ENCODE assay signal across 14 cellular contexts in genomic region chr7:17095001-17095574, GRCh38.
A peak's percentile ranks its signal among the peaks of the same experiment; 100 is the strongest.
DNase-seq lines count a peak whose midpoint lies in the region; FAIRE-seq and TF ChIP-seq lines count a peak whose summit lies in the region.
"Had no signal": no experiment of that assay in that cellular context is flagged by ENCODE, and none has a peak within 500 bp of the region (broad histone marks: within the 10 kb centered on the region; RNA-seq: fewer than 3 reads in every experiment).

No MANE protein-coding gene starts in this region.

- H3K27me3 ChIP-seq in BJ (ENCODE audit: control insufficient read depth, insufficient read depth, low read length) (no peaks in the 10 kb centered on the region), astrocyte (ENCODE audit: insufficient read depth, low read length) (no peaks in the 10 kb centered on the region), keratinocyte (ENCODE audit: control insufficient read depth, extremely low read depth, insufficient read depth, low read length) (no peaks in the 10 kb centered on the region)

- dilution Hi-C loops in keratinocyte (cut with MboI; ENCODE audit: extremely low pct_ligation_motif_present, low sequenced_read_pairs), result no loop called here

- no peaks in the 10 kb centered on the region for H3K9me3 Mint-ChIP-seq in astrocyte (ENCODE audit: unreplicated experiment)
- H3K9me3 Mint-ChIP-seq in activated naive CD8-positive, alpha-beta T cell treated with anti-CD3 and anti-CD28 coated beads for 36 hours, result no peaks in the 10 kb centered on the region
- H3K9me3 Mint-ChIP-seq: CD4-positive, CD25-positive, alpha-beta regulatory T cell; naive thymus-derived CD8-positive, alpha-beta T cell had no signal

- H3K4me1 Mint-ChIP-seq in astrocyte (ENCODE audit: low read depth, unreplicated experiment), result peaks cover 3% of the 10 kb centered on the region
- peaks cover 11% of the 10 kb centered on the region for H3K4me1 Mint-ChIP-seq in activated naive CD8-positive, alpha-beta T cell treated with anti-CD3 and anti-CD28 coated beads for 36 hours

- no peak overlapping the region for H3K4me3 ChIP-seq in BJ (ENCODE audit: low read depth, low read length)
- H3K4me3 ChIP-seq in astrocyte (ENCODE audit: insufficient read depth, low read depth, low read length), result no peak overlapping the region
- peak overlapping the region in 1 of 3 experiments; percentile 9 for H3K4me3 ChIP-seq in keratinocyte (ENCODE audit: control insufficient read depth in 2 of 3, extremely low read depth in 1 of 3, insufficient read depth in 2 of 3, low read depth in 1 of 3, low read length in 3 of 3)

- H3K9me1 ChIP-seq in keratinocyte (ENCODE audit: control insufficient read depth, extremely low read depth, insufficient read depth, low read length), result no peaks in the 10 kb centered on the region

- no peak overlapping the region for H3K4me2 ChIP-seq in astrocyte (ENCODE audit: low read length)
- H3K4me2 ChIP-seq in keratinocyte (ENCODE audit: control insufficient read depth, extremely low read depth, insufficient read depth, low read depth, low read length), result peak overlapping the region; percentile 76

- H3K9me3 ChIP-seq in astrocyte (ENCODE audit: insufficient read depth, low read depth, low read length) (no peaks in the 10 kb centered on the region), keratinocyte (ENCODE audit: control insufficient read depth, low read depth, low read length) (no peaks in the 10 kb centered on the region)

- H3K36me3 Mint-ChIP-seq in astrocyte (ENCODE audit: low read depth, unreplicated experiment), result no peaks in the 10 kb centered on the region
- no peaks in the 10 kb centered on the region for H3K36me3 Mint-ChIP-seq in activated naive CD8-positive, alpha-beta T cell treated with anti-CD3 and anti-CD28 coated beads for 36 hours
- H3K36me3 Mint-ChIP-seq: CD4-positive, CD25-positive, alpha-beta regulatory T cell; naive thymus-derived CD8-positive, alpha-beta T cell had no signal

- POLR2A ChIA-PET in BJ (lab: Charles Lee), result interaction anchor here (0.7 kb wide), 1 partner anchor 14 kb away, joined by 4 read pairs; no protein-coding TSS in a partner anchor

- no peak overlapping the region for H2AFZ ChIP-seq in astrocyte (ENCODE audit: low read depth, low read length)
- peak overlapping the region; percentile 36 for H2AFZ ChIP-seq in keratinocyte (ENCODE audit: control insufficient read depth, low read length)

- CTCF ChIA-PET in BJ (lab: Yijun Ruan, JAX), result interaction anchor here (0.6 to 1.2 kb wide), 2 partner anchors 13 to 56 kb away, joined by 3 read pairs; no protein-coding TSS in a partner anchor

- H3K36me3 ChIP-seq in BJ (ENCODE audit: control insufficient read depth, insufficient read depth, low read length) (no peaks in the 10 kb centered on the region), astrocyte (ENCODE audit: insufficient read depth, low read length) (no peaks in the 10 kb centered on the region), keratinocyte (ENCODE audit: control insufficient read depth in 2 of 2, extremely low read depth in 1 of 2, insufficient read depth in 2 of 2, low read length in 2 of 2) (no peaks in the 10 kb centered on the region)

- H3K79me2 ChIP-seq in astrocyte (ENCODE audit: insufficient read depth, low read length), result no peaks in the 10 kb centered on the region
- H3K79me2 ChIP-seq in keratinocyte (ENCODE audit: control insufficient read depth, insufficient read depth, low read length), result no peaks in the 10 kb centered on the region

- TF ChIP-seq CTCF in BJ (IDR thresholded peaks at IDR 0.05; ENCODE audit: insufficient read depth, low read depth, low read length), result no peak
- TF ChIP-seq CTCF in astrocyte (IDR thresholded peaks at IDR 0.05; ENCODE audit: insufficient read depth, low read depth, low read length), result no peak
- no peak for TF ChIP-seq CTCF in keratinocyte (optimal IDR thresholded peaks at IDR 0.05 in 1 of 3, IDR thresholded peaks at IDR 0.05 in 1 of 3, conservative IDR thresholded peaks at IDR 0.05 in 1 of 3; ENCODE audit: extremely low read depth in 1 of 3, insufficient read depth in 2 of 3, low read length in 3 of 3)

- H3K27ac ChIP-seq in astrocyte (ENCODE audit: low read depth, low read length) (no peak overlapping the region), keratinocyte (ENCODE audit: control insufficient read depth, insufficient read depth, low read length) (peak overlapping the region; percentile 86)

- no peaks in the 10 kb centered on the region for H3K27me3 Mint-ChIP-seq in astrocyte (ENCODE audit: low read depth, unreplicated experiment)
- no peaks in the 10 kb centered on the region for H3K27me3 Mint-ChIP-seq in activated naive CD8-positive, alpha-beta T cell treated with anti-CD3 and anti-CD28 coated beads for 36 hours
- H3K27me3 Mint-ChIP-seq: CD4-positive, CD25-positive, alpha-beta regulatory T cell; naive thymus-derived CD8-positive, alpha-beta T cell had no signal

- H3K4me1 ChIP-seq in astrocyte (ENCODE audit: insufficient read depth, low read length) (peaks cover 2% of the 10 kb centered on the region), keratinocyte (ENCODE audit: control insufficient read depth, extremely low read depth, insufficient read depth, low read length) (peaks cover 69% of the 10 kb centered on the region)

- H3K4me3 Mint-ChIP-seq in astrocyte (ENCODE audit: unreplicated experiment), result no peak overlapping the region
- H3K4me3 Mint-ChIP-seq in activated naive CD8-positive, alpha-beta T cell treated with anti-CD3 and anti-CD28 coated beads for 36 hours, result no peak overlapping the region
- H3K4me3 Mint-ChIP-seq: CD4-positive, CD25-positive, alpha-beta regulatory T cell; naive thymus-derived CD8-positive, alpha-beta T cell had no signal

- FAIRE-seq in HTR-8/SVneo (lab: Jason Lieb, UNC) (no peak), astrocyte (lab: Jason Lieb, UNC) (peak; percentile 52), keratinocyte (lab: Jason Lieb, UNC) (peak; percentile 100)

- H3K9ac ChIP-seq in astrocyte (ENCODE audit: low read length) (no peak overlapping the region), keratinocyte (ENCODE audit: control insufficient read depth, extremely low read depth, insufficient read depth, low read length) (peak overlapping the region; percentile 29)

- H3K27ac Mint-ChIP-seq in astrocyte (ENCODE audit: unreplicated experiment), result no peak overlapping the region
- H3K27ac Mint-ChIP-seq in activated naive CD8-positive, alpha-beta T cell treated with anti-CD3 and anti-CD28 coated beads for 36 hours, result no peak overlapping the region
- H3K27ac Mint-ChIP-seq: naive thymus-derived CD8-positive, alpha-beta T cell had no signal

- DNase-seq in BJ (ENCODE audit: low read depth) (peak; percentile 97), HTR-8/SVneo (ENCODE audit: insufficient read length, low spot score) (peak; percentile 17), astrocyte (ENCODE audit: low read depth) (peak; percentile 87), keratinocyte (ENCODE audit: low read depth, low spot score) (peak; percentile 75), G401 (ENCODE audit: low spot score) (no peak), KG1 (lab: John Stamatoyannopoulos, UW) (no peak)
- DNase-seq in activated naive CD8-positive, alpha-beta T cell treated with anti-CD3 and anti-CD28 coated beads for 36 hours, result no peak
- no peak for DNase-seq in stimulated activated CD4-positive, alpha-beta T cell treated with anti-CD3 and anti-CD28 coated beads, Interleukin-2, amount 100 ng/mL, for 48 hours
- DNase-seq: activated T-cell treated with anti-CD3 and anti-CD28 coated beads for 4 hours; CD4-positive, CD25-positive, alpha-beta regulatory T cell; KBM-7; kidney glomerular epithelial cell; naive thymus-derived CD8-positive, alpha-beta T cell; stimulated activated CD8-positive, alpha-beta memory T cell treated with anti-CD3 and anti-CD28 coated beads, Interleukin-4, amount 100 ng/mL, for 48 hours had no signal

- H4K20me1 ChIP-seq in astrocyte (ENCODE audit: insufficient read depth, low read length) (no peaks in the 10 kb centered on the region), keratinocyte (ENCODE audit: control insufficient read depth, extremely low read depth, insufficient read depth, low read length) (no peaks in the 10 kb centered on the region)

- in situ Hi-C loops in G401 (cut with HindIII; ENCODE audit: low sequenced_read_pairs), result no loop called here

Comparison
In these comparisons a context has a peak if more than half of its experiments do, and no peak if none do; other contexts are left out.
1. DNase-seq: peak in BJ (single experiment), HTR-8/SVneo (single experiment), astrocyte (single experiment) and keratinocyte (single experiment); none in G401 (single experiment), KG1 (single experiment), activated naive CD8-positive, alpha-beta T cell treated with anti-CD3 and anti-CD28 coated beads for 36 hours (single experiment) and stimulated activated CD4-positive, alpha-beta T cell treated with anti-CD3 and anti-CD28 coated beads, Interleukin-2, amount 100 ng/mL, for 48 hours (0 of 2).